In the genomic region with DNA sequence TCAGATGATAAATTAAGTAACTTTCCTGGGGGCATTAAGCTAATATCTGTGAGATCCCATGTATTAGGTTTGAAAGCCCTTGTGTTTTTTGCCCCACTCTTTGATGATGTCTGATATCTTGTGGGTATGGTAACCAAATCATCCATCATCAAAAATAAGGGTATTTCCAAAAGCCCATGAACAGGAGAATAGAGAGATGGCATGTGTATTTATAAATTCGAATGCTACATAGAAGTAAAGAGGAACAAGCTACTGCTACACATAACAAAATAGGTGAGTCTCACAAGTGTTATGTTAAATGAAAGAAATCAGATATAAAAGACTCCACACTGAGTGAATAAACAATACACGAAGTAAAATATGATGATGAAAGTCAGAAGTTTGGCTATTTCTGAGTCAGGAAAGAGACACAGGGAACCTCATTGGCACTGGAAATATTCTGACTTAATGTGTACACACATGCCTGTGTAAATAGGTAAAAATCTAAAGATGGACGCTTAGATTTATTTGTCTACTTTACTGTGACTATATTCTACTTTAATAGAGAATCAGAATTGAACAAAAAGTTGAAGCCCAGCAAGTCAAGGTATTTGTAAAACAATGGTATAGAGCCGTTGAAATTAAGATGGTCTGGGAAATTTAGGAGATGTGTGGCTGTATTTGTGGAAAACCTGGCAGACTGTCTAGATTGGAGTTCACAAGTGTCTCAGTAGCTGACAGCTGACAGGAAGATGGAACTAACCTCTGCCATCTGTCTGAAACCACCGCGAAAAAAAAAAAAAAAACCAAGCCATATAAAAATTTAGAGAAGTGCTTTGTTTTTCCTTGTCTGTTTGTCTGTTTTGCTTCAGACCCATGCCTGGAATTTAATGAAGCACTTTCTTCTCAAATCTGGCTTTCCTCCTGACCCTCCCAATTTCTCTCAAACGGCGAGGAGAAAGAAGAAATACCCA, we compare ENCODE assay signal across 1 cellular context.
TF ChIP-seq lines count a peak whose summit lies in the region.

No MANE protein-coding gene starts in this region.

TF ChIP-seq in HCT116, 20 proteins besides CTCF, POLR2A, EP300 and RAD21 (continued from another document):
- TF ChIP-seq, protein P1, sequence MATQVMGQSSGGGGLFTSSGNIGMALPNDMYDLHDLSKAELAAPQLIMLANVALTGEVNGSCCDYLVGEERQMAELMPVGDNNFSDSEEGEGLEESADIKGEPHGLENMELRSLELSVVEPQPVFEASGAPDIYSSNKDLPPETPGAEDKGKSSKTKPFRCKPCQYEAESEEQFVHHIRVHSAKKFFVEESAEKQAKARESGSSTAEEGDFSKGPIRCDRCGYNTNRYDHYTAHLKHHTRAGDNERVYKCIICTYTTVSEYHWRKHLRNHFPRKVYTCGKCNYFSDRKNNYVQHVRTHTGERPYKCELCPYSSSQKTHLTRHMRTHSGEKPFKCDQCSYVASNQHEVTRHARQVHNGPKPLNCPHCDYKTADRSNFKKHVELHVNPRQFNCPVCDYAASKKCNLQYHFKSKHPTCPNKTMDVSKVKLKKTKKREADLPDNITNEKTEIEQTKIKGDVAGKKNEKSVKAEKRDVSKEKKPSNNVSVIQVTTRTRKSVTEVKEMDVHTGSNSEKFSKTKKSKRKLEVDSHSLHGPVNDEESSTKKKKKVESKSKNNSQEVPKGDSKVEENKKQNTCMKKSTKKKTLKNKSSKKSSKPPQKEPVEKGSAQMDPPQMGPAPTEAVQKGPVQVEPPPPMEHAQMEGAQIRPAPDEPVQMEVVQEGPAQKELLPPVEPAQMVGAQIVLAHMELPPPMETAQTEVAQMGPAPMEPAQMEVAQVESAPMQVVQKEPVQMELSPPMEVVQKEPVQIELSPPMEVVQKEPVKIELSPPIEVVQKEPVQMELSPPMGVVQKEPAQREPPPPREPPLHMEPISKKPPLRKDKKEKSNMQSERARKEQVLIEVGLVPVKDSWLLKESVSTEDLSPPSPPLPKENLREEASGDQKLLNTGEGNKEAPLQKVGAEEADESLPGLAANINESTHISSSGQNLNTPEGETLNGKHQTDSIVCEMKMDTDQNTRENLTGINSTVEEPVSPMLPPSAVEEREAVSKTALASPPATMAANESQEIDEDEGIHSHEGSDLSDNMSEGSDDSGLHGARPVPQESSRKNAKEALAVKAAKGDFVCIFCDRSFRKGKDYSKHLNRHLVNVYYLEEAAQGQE (IDR thresholded peaks at IDR 0.05; ENCODE audit: low read depth), result no peak
- no peak for TF ChIP-seq ELF1 (IDR thresholded peaks at IDR 0.05; ENCODE audit: borderline replicate concordance, low read depth)
- TF ChIP-seq YY1 (IDR thresholded peaks at IDR 0.05; ENCODE audit: extremely low read depth, insufficient replicate concordance, low read depth, low read length), result no peak
- no peak for TF ChIP-seq ZFX (IDR thresholded peaks at IDR 0.05)
- TF ChIP-seq POLR2AphosphoS5 (IDR thresholded peaks at IDR 0.05; ENCODE audit: low read depth, low read length), result no peak
- no peak for TF ChIP-seq SIN3A (IDR thresholded peaks at IDR 0.05; ENCODE audit: low read depth)
- no peak for TF ChIP-seq CBX3 (IDR thresholded peaks at IDR 0.05; ENCODE audit: low read depth)
- no peak for TF ChIP-seq SP1 (IDR thresholded peaks at IDR 0.05; ENCODE audit: low read depth)
- TF ChIP-seq, protein P2, sequence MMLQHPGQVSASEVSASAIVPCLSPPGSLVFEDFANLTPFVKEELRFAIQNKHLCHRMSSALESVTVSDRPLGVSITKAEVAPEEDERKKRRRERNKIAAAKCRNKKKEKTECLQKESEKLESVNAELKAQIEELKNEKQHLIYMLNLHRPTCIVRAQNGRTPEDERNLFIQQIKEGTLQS (IDR thresholded peaks at IDR 0.05), result no peak
- TF ChIP-seq, protein P3, sequence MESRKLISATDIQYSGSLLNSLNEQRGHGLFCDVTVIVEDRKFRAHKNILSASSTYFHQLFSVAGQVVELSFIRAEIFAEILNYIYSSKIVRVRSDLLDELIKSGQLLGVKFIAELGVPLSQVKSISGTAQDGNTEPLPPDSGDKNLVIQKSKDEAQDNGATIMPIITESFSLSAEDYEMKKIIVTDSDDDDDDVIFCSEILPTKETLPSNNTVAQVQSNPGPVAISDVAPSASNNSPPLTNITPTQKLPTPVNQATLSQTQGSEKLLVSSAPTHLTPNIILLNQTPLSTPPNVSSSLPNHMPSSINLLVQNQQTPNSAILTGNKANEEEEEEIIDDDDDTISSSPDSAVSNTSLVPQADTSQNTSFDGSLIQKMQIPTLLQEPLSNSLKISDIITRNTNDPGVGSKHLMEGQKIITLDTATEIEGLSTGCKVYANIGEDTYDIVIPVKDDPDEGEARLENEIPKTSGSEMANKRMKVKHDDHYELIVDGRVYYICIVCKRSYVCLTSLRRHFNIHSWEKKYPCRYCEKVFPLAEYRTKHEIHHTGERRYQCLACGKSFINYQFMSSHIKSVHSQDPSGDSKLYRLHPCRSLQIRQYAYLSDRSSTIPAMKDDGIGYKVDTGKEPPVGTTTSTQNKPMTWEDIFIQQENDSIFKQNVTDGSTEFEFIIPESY (IDR thresholded peaks at IDR 0.05; ENCODE audit: extremely low read depth, insufficient replicate concordance, low read length), result no peak
- TF ChIP-seq EZH2phosphoT487 (IDR thresholded peaks at IDR 0.05; ENCODE audit: borderline replicate concordance), result no peak
- TF ChIP-seq ZNF274 (IDR thresholded peaks at IDR 0.05; ENCODE audit: low read depth, low read length), result no peak
- TF ChIP-seq JUND (IDR thresholded peaks at IDR 0.05), result no peak
- TF ChIP-seq, protein P4, sequence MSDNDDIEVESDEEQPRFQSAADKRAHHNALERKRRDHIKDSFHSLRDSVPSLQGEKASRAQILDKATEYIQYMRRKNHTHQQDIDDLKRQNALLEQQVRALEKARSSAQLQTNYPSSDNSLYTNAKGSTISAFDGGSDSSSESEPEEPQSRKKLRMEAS (IDR thresholded peaks at IDR 0.05), result no peak
- TF ChIP-seq TCF7L2 (IDR thresholded peaks at IDR 0.05; ENCODE audit: borderline replicate concordance, extremely low read depth, insufficient read depth, insufficient read length), result no peak
- no peak for TF ChIP-seq EZH2 (IDR thresholded peaks at IDR 0.05)
- no peak for TF ChIP-seq EGR1 (IDR thresholded peaks at IDR 0.05; ENCODE audit: low read depth)
- TF ChIP-seq SRF (IDR thresholded peaks at IDR 0.05; ENCODE audit: low read depth), result no peak
TF ChIP-seq in HCT116: peak in this region for 0.
